Comparison of ENCODE assay signal across 15 cellular contexts in genomic region chr5:72487151-72487550, GRCh38. TPM values are rescaled to one million over a fixed set of nuclear protein-coding genes. Genes with fewer than 3 reads are reported as not detected.
A peak's percentile ranks its signal among the peaks of the same experiment; 100 is the strongest.
DNase-seq lines count a peak whose midpoint lies in the region; ATAC-seq and TF ChIP-seq lines count a peak whose summit lies in the region.
"Had no signal": no experiment of that assay in that cellular context is flagged by ENCODE, and none has a peak within 500 bp of the region (broad histone marks: within the 10 kb centered on the region; RNA-seq: fewer than 3 reads in every experiment).

No MANE protein-coding gene starts in this region.

- no peak for ATAC-seq in GM18868 (IDR thresholded peaks at IDR 0.05; ENCODE audit: unreplicated experiment)
- ATAC-seq in WTC11, result no peak

- DNase-seq in EL, result peak; percentile 46
- peak; percentile 93 for DNase-seq in M059J (ENCODE audit: low read depth)
- DNase-seq in osteoblast (ENCODE audit: insufficient read length, low spot score, missing footprints), result no peak
- no peak for DNase-seq in WTC11 (ENCODE audit: low spot score)
- DNase-seq in activated CD4-positive, alpha-beta T cell treated with anti-CD3 and anti-CD28 coated beads, Interleukin-2, amount 50 U/mL, for 1 hour, result no peak
- DNase-seq: CD4-positive, alpha-beta memory T cell; Kasumi-1; NCI-H1417 treated with DMSO at 0.1 percent for 48 hours; NCI-H2029 treated with DMSO at 0.1 percent for 48 hours; NCI-H774; SIG-M5 had no signal

- H3K9me3 Mint-ChIP-seq in dendritic cell treated with granulocyte-macrophage colony-stimulating factor and Interleukin-4, amounts not matched to agents 40 ng/mL and 50 ng/mL, for 4 days, result no peaks in the 10 kb centered on the region
- no peaks in the 10 kb centered on the region for H3K9me3 Mint-ChIP-seq in WTC11

- H3K36me3 ChIP-seq in osteoblast (ENCODE audit: insufficient read depth, low read length), result no peaks in the 10 kb centered on the region
- H3K36me3 ChIP-seq: HAP-1 had no signal

- H3K27ac Mint-ChIP-seq in dendritic cell treated with granulocyte-macrophage colony-stimulating factor and Interleukin-4, amounts not matched to agents 40 ng/mL and 50 ng/mL, for 4 days, result peak overlapping the region; percentile 57
- H3K27ac Mint-ChIP-seq in WTC11, result no peak overlapping the region
- H3K27ac Mint-ChIP-seq: B cell; CD4-positive, alpha-beta memory T cell had no signal

- no peaks in the 10 kb centered on the region for H3K9me3 ChIP-seq in osteoblast (ENCODE audit: low read depth, low read length)
- H3K9me3 ChIP-seq: HAP-1 had no signal

- CTCF ChIA-PET in WTC11 (lab: Charles Lee), result interaction anchor here (1.7 kb wide), 1 partner anchor 85 kb away, joined by 5 read pairs; no protein-coding TSS in a partner anchor

- H3K27ac ChIP-seq in osteoblast (ENCODE audit: low read depth, low read length), result no peak overlapping the region

- H3K4me2 ChIP-seq in osteoblast (ENCODE audit: insufficient read depth, low read length), result no peak overlapping the region

- H2AFZ ChIP-seq in osteoblast (ENCODE audit: low read length), result peak overlapping the region; percentile 8

- H3K27me3 ChIP-seq in osteoblast (ENCODE audit: insufficient read depth, low read length), result no peaks in the 10 kb centered on the region

- peaks cover 99% of the 10 kb centered on the region for H3K36me3 Mint-ChIP-seq in dendritic cell treated with granulocyte-macrophage colony-stimulating factor and Interleukin-4, amounts not matched to agents 40 ng/mL and 50 ng/mL, for 4 days (ENCODE audit: low read depth)
- no peaks in the 10 kb centered on the region for H3K36me3 Mint-ChIP-seq in WTC11
- H3K36me3 Mint-ChIP-seq: CD4-positive, alpha-beta memory T cell had no signal

- H4K20me1 ChIP-seq in osteoblast (ENCODE audit: insufficient read depth, low read length), result no peaks in the 10 kb centered on the region

- intact Hi-C loops in dendritic cell treated with granulocyte-macrophage colony-stimulating factor and Interleukin-4, amounts not matched to agents 40 ng/mL and 50 ng/mL, for 4 days (cut with micrococcal nuclease), result no loop called here

- H3K4me3 ChIP-seq in osteoblast (ENCODE audit: insufficient read depth, low read length), result no peak overlapping the region
- H3K4me3 ChIP-seq: HAP-1 had no signal

- POLR2A ChIA-PET in WTC11 (lab: Charles Lee), result no interaction called here

- TF ChIP-seq CTCF in osteoblast (IDR thresholded peaks at IDR 0.05; ENCODE audit: extremely low read depth, low read depth, low read length) (no peak), WTC11 (IDR thresholded peaks at IDR 0.05) (no peak)

- H3K4me1 ChIP-seq in osteoblast (ENCODE audit: insufficient read depth, low read length), result no peaks in the 10 kb centered on the region

- H3K4me3 Mint-ChIP-seq in dendritic cell treated with granulocyte-macrophage colony-stimulating factor and Interleukin-4, amounts not matched to agents 40 ng/mL and 50 ng/mL, for 4 days, result no peak overlapping the region
- H3K4me3 Mint-ChIP-seq in WTC11, result no peak overlapping the region
- H3K4me3 Mint-ChIP-seq: B cell; CD4-positive, alpha-beta memory T cell had no signal

- no peaks in the 10 kb centered on the region for H3K27me3 Mint-ChIP-seq in dendritic cell treated with granulocyte-macrophage colony-stimulating factor and Interleukin-4, amounts not matched to agents 40 ng/mL and 50 ng/mL, for 4 days
- no peaks in the 10 kb centered on the region for H3K27me3 Mint-ChIP-seq in WTC11 (ENCODE audit: low read depth)

- H3K79me2 ChIP-seq in osteoblast (ENCODE audit: insufficient read depth, low read length), result no peaks in the 10 kb centered on the region

- H3K4me1 Mint-ChIP-seq in dendritic cell treated with granulocyte-macrophage colony-stimulating factor and Interleukin-4, amounts not matched to agents 40 ng/mL and 50 ng/mL, for 4 days (ENCODE audit: low read depth), result peaks cover 57% of the 10 kb centered on the region
- H3K4me1 Mint-ChIP-seq in WTC11, result peaks cover 22% of the 10 kb centered on the region
- H3K4me1 Mint-ChIP-seq: B cell; CD4-positive, alpha-beta memory T cell had no signal

TF ChIP-seq in WTC11, 78 proteins besides CTCF, POLR2A, EP300 and RAD21 (continues in another document):
- no peak for TF ChIP-seq SMAD3 (CRISPR knock-in tag; IDR thresholded peaks at IDR 0.05; ENCODE audit: borderline replicate concordance)
- TF ChIP-seq E2F5 (CRISPR knock-in tag; IDR thresholded peaks at IDR 0.05), result no peak
- TF ChIP-seq, protein P1, sequence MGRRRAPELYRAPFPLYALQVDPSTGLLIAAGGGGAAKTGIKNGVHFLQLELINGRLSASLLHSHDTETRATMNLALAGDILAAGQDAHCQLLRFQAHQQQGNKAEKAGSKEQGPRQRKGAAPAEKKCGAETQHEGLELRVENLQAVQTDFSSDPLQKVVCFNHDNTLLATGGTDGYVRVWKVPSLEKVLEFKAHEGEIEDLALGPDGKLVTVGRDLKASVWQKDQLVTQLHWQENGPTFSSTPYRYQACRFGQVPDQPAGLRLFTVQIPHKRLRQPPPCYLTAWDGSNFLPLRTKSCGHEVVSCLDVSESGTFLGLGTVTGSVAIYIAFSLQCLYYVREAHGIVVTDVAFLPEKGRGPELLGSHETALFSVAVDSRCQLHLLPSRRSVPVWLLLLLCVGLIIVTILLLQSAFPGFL (CRISPR knock-in tag; IDR thresholded peaks at IDR 0.05; ENCODE audit: borderline replicate concordance), result no peak
- TF ChIP-seq, protein P2, sequence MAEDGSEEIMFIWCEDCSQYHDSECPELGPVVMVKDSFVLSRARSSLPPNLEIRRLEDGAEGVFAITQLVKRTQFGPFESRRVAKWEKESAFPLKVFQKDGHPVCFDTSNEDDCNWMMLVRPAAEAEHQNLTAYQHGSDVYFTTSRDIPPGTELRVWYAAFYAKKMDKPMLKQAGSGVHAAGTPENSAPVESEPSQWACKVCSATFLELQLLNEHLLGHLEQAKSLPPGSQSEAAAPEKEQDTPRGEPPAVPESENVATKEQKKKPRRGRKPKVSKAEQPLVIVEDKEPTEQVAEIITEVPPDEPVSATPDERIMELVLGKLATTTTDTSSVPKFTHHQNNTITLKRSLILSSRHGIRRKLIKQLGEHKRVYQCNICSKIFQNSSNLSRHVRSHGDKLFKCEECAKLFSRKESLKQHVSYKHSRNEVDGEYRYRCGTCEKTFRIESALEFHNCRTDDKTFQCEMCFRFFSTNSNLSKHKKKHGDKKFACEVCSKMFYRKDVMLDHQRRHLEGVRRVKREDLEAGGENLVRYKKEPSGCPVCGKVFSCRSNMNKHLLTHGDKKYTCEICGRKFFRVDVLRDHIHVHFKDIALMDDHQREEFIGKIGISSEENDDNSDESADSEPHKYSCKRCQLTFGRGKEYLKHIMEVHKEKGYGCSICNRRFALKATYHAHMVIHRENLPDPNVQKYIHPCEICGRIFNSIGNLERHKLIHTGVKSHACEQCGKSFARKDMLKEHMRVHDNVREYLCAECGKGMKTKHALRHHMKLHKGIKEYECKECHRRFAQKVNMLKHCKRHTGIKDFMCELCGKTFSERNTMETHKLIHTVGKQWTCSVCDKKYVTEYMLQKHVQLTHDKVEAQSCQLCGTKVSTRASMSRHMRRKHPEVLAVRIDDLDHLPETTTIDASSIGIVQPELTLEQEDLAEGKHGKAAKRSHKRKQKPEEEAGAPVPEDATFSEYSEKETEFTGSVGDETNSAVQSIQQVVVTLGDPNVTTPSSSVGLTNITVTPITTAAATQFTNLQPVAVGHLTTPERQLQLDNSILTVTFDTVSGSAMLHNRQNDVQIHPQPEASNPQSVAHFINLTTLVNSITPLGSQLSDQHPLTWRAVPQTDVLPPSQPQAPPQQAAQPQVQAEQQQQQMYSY (CRISPR knock-in tag; IDR thresholded peaks at IDR 0.05), result no peak
- no peak for TF ChIP-seq FOXP4 (CRISPR knock-in tag; IDR thresholded peaks at IDR 0.05)
- no peak for TF ChIP-seq ZNF416 (CRISPR knock-in tag; IDR thresholded peaks at IDR 0.05)
- no peak for TF ChIP-seq ATF3 (CRISPR knock-in tag; conservative IDR thresholded peaks at IDR 0.05)

RNA-seq across cellular contexts. Expression of gene ZNF366, which starts 20.1 kb away (rescaled TPM):
- total RNA-seq in M059J (2014; rRNA removed; shearing (Covaris generic)), result 0.96 and 1.4 TPM in 2 replicates
- not detected in 2 replicates for total RNA-seq in osteoblast
- not detected in 3 replicates for total RNA-seq in WTC11 (2021)
- total RNA-seq: B cell had no signal

Comparison
In these comparisons a context has a peak if more than half of its experiments do, and no peak if none do; other contexts are left out.
1. DNase-seq: peak in EL (single experiment) and M059J (single experiment); none in osteoblast (single experiment), WTC11 (single experiment) and activated CD4-positive, alpha-beta T cell treated with anti-CD3 and anti-CD28 coated beads, Interleukin-2, amount 50 U/mL, for 1 hour (single experiment).